In the genomic region with DNA sequence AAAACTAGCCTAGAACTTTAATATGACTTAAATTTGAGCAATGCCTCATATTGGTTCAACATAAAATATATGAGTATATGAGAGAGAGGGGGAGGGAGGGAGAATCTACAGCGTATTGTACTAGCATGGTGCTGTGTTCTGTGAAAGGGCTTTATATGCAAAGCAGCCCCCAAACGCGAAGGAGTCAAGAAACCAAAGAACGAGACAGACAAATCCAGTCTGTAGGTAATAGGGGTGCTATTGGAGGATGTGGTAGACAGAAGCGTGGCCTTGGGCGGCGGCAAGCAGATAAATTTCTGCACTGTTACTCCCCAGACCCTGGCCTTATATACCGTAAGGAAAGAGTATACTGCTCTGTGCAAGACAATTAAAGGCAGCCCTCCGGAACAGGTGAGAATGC, we compare ENCODE assay signal across 8 cellular contexts. TPM values are rescaled to one million over a fixed set of nuclear protein-coding genes. Genes with fewer than 3 reads are reported as not detected.
DNase-seq lines count a peak whose midpoint lies in the region; ATAC-seq and TF ChIP-seq lines count a peak whose summit lies in the region.

No MANE protein-coding gene starts in this region.

- POLR2A ChIA-PET in HCT116 (lab: Charles Lee), result interaction anchor here (0.6 to 2.0 kb wide), 4 partner anchors 10 to 39 kb away, joined by 3 to 14 read pairs (median 5); no protein-coding TSS in a partner anchor
- POLR2A ChIA-PET in RWPE1 (lab: Yijun Ruan, JAX; ENCODE audit: low non-redundant PET), result no interaction called here

- peak overlapping the region; percentile 71 to 94 for H3K4me3 ChIP-seq in HCT116 (replicated peaks in 1 of 2; ENCODE audit: low read depth in 1 of 2, low read length in 2 of 2)
- peak overlapping the region; percentile 68 for H3K4me3 ChIP-seq in fibroblast of mammary gland (ENCODE audit: control insufficient read depth, low read depth, low read length)
- peak overlapping the region; percentile 100 for H3K4me3 ChIP-seq in skeletal muscle satellite cell (ENCODE audit: low read length)

- DNase-seq in GM10266 (ENCODE audit: extremely low spot score) (peak; percentile 22), HCT116 (ENCODE audit: low read depth, low spot score) (no peak), RWPE1 (ENCODE audit: low spot score) (no peak), fibroblast of mammary gland (ENCODE audit: low read depth) (no peak), NCI-H69 (lab: John Stamatoyannopoulos, UW) (no peak), SHP77 (lab: John Stamatoyannopoulos, UW) (no peak)
- DNase-seq in stimulated activated CD4-positive, alpha-beta T cell treated with anti-CD3 and anti-CD28 coated beads, Interleukin-2, amount 100 ng/mL, for 48 hours, result no peak

- no peaks in the 10 kb centered on the region for H3K9me2 ChIP-seq in HCT116 (ENCODE audit: insufficient read depth)

- H3K27me3 ChIP-seq in HCT116 (ENCODE audit: insufficient read depth, low read length) (no peaks in the 10 kb centered on the region), skeletal muscle satellite cell (ENCODE audit: control insufficient read depth, insufficient read depth, low read length) (no peaks in the 10 kb centered on the region)

- RAD21 ChIA-PET in HCT116 (lab: Charles Lee; ENCODE audit: low non-redundant PET in 1 of 2, low total read pairs in 2 of 2, uncharacterized antibody in 2 of 2, unreplicated experiment in 2 of 2), result no interaction called here

- TF ChIP-seq CTCF in GM10266 (IDR thresholded peaks at IDR 0.05; ENCODE audit: control insufficient read depth, insufficient read depth, low read depth, missing control alignments) (no peak), HCT116 (IDR thresholded peaks at IDR 0.05 in 2 of 3, conservative IDR thresholded peaks at IDR 0.05 in 1 of 3; ENCODE audit: borderline replicate concordance in 1 of 3, insufficient read depth in 1 of 3, low read depth in 2 of 3, low read length in 2 of 3) (no peak), RWPE1 (conservative IDR thresholded peaks at IDR 0.05; ENCODE audit: low read depth) (no peak), fibroblast of mammary gland (conservative IDR thresholded peaks at IDR 0.05; ENCODE audit: control insufficient read depth, insufficient read depth, low read depth, low read length) (no peak)

- CTCF ChIA-PET in HCT116 (lab: Charles Lee), result no interaction called here
- CTCF ChIA-PET in RWPE1 (lab: Yijun Ruan, JAX), result interaction anchor here (1.1 to 1.3 kb wide), 3 partner anchors 9 to 39 kb away, joined by 3 to 10 read pairs (median 6); no protein-coding TSS in a partner anchor

- H3K9me3 ChIP-seq in HCT116 (ENCODE audit: control insufficient read depth in 1 of 2, insufficient read depth in 1 of 2, low read depth in 1 of 2, low read length in 2 of 2) (no peaks in the 10 kb centered on the region), skeletal muscle satellite cell (replicated peaks; ENCODE audit: low read length) (no peaks in the 10 kb centered on the region)

- H3K4me1 ChIP-seq in HCT116 (ENCODE audit: control insufficient read depth in 1 of 2, insufficient read depth in 2 of 2, low read length in 2 of 2) (peaks cover 10 to 28% of the 10 kb centered on the region in 2 experiments; a peak in 3 of 4 replicates), skeletal muscle satellite cell (ENCODE audit: control insufficient read depth, insufficient read depth, low read length) (peaks cover 20% of the 10 kb centered on the region)

- H3K4me2 ChIP-seq in HCT116 (ENCODE audit: low read length) (peak overlapping the region; percentile 97), skeletal muscle satellite cell (ENCODE audit: low read length) (peak overlapping the region; percentile 83)

- TF ChIP-seq POLR2A in HCT116 (IDR thresholded peaks at IDR 0.05; ENCODE audit: borderline replicate concordance, extremely low read depth, insufficient read depth, insufficient read length), result no peak

- H3K9ac ChIP-seq in HCT116 (ENCODE audit: low read length), result peak overlapping the region; percentile 61
- peak overlapping the region; percentile 100 for H3K9ac ChIP-seq in skeletal muscle satellite cell (ENCODE audit: low read depth, low read length)

- H3K27ac ChIP-seq in HCT116 (ENCODE audit: low read depth, low read length) (no peak overlapping the region), RWPE1 (peak overlapping the region; percentile 95)

- H3K36me3 ChIP-seq in HCT116 (ENCODE audit: control insufficient read depth in 1 of 2, insufficient read depth in 2 of 2, low read length in 2 of 2) (0 out of 4 replicates have a peak, but pooled peaks cover 2 to 7% of the 10 kb centered on the region in 2 experiments), skeletal muscle satellite cell (ENCODE audit: insufficient read depth, low read length) (peaks cover 8% of the 10 kb centered on the region)

- no peaks in the 10 kb centered on the region for H4K20me1 ChIP-seq in HCT116 (ENCODE audit: insufficient read depth)

- peak overlapping the region; percentile 74 for H2AFZ ChIP-seq in HCT116 (ENCODE audit: low read depth, low read length, poor library complexity, severe bottlenecking)

- H3K79me2 ChIP-seq in HCT116 (ENCODE audit: insufficient read depth, low read length), result peaks cover 34% of the 10 kb centered on the region

- ATAC-seq in HCT116, result no peak

- intact Hi-C loops in HCT116 (cut with micrococcal nuclease), result no loop called here

- no TSS peak for BruUV-seq in HCT116 (replicated peaks; lab: Mats Ljungman, UMichigan)

- TF ChIP-seq RAD21 in HCT116 (IDR thresholded peaks at IDR 0.05; ENCODE audit: low read depth), result no peak

TF ChIP-seq in HCT116, 20 proteins besides CTCF, POLR2A, EP300 and RAD21:
- TF ChIP-seq, protein P1, sequence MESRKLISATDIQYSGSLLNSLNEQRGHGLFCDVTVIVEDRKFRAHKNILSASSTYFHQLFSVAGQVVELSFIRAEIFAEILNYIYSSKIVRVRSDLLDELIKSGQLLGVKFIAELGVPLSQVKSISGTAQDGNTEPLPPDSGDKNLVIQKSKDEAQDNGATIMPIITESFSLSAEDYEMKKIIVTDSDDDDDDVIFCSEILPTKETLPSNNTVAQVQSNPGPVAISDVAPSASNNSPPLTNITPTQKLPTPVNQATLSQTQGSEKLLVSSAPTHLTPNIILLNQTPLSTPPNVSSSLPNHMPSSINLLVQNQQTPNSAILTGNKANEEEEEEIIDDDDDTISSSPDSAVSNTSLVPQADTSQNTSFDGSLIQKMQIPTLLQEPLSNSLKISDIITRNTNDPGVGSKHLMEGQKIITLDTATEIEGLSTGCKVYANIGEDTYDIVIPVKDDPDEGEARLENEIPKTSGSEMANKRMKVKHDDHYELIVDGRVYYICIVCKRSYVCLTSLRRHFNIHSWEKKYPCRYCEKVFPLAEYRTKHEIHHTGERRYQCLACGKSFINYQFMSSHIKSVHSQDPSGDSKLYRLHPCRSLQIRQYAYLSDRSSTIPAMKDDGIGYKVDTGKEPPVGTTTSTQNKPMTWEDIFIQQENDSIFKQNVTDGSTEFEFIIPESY (IDR thresholded peaks at IDR 0.05; ENCODE audit: extremely low read depth, insufficient replicate concordance, low read length), result no peak
- TF ChIP-seq ZNF274 (IDR thresholded peaks at IDR 0.05; ENCODE audit: low read depth, low read length) (no peak), EZH2phosphoT487 (IDR thresholded peaks at IDR 0.05; ENCODE audit: borderline replicate concordance) (no peak), TCF7L2 (IDR thresholded peaks at IDR 0.05; ENCODE audit: borderline replicate concordance, extremely low read depth, insufficient read depth, insufficient read length) (no peak), JUND (IDR thresholded peaks at IDR 0.05) (no peak), ELF1 (IDR thresholded peaks at IDR 0.05; ENCODE audit: borderline replicate concordance, low read depth) (no peak), FOSL1 (IDR thresholded peaks at IDR 0.05; ENCODE audit: low read depth) (no peak), CEBPB (IDR thresholded peaks at IDR 0.05; ENCODE audit: low read depth) (no peak), SP1 (IDR thresholded peaks at IDR 0.05; ENCODE audit: low read depth) (no peak), EZH2 (IDR thresholded peaks at IDR 0.05) (no peak), SRF (IDR thresholded peaks at IDR 0.05; ENCODE audit: low read depth) (no peak)
- TF ChIP-seq, protein P2, sequence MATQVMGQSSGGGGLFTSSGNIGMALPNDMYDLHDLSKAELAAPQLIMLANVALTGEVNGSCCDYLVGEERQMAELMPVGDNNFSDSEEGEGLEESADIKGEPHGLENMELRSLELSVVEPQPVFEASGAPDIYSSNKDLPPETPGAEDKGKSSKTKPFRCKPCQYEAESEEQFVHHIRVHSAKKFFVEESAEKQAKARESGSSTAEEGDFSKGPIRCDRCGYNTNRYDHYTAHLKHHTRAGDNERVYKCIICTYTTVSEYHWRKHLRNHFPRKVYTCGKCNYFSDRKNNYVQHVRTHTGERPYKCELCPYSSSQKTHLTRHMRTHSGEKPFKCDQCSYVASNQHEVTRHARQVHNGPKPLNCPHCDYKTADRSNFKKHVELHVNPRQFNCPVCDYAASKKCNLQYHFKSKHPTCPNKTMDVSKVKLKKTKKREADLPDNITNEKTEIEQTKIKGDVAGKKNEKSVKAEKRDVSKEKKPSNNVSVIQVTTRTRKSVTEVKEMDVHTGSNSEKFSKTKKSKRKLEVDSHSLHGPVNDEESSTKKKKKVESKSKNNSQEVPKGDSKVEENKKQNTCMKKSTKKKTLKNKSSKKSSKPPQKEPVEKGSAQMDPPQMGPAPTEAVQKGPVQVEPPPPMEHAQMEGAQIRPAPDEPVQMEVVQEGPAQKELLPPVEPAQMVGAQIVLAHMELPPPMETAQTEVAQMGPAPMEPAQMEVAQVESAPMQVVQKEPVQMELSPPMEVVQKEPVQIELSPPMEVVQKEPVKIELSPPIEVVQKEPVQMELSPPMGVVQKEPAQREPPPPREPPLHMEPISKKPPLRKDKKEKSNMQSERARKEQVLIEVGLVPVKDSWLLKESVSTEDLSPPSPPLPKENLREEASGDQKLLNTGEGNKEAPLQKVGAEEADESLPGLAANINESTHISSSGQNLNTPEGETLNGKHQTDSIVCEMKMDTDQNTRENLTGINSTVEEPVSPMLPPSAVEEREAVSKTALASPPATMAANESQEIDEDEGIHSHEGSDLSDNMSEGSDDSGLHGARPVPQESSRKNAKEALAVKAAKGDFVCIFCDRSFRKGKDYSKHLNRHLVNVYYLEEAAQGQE (IDR thresholded peaks at IDR 0.05; ENCODE audit: low read depth), result no peak
- TF ChIP-seq, protein P3, sequence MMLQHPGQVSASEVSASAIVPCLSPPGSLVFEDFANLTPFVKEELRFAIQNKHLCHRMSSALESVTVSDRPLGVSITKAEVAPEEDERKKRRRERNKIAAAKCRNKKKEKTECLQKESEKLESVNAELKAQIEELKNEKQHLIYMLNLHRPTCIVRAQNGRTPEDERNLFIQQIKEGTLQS (IDR thresholded peaks at IDR 0.05), result no peak

RNA-seq across cellular contexts. Expression of a gene that starts 0.8 kb away (rescaled TPM):
- total RNA-seq in HCT116 (2021; ENCODE audit: unreplicated experiment), result 186 TPM
- polyA plus RNA-seq in HCT116 (2012), result 191 and 200 TPM in 2 replicates
- total RNA-seq in skeletal muscle satellite cell (2012; rRNA removed), result 1,097 and 1,175 TPM in 2 replicates
